In the genomic region with DNA sequence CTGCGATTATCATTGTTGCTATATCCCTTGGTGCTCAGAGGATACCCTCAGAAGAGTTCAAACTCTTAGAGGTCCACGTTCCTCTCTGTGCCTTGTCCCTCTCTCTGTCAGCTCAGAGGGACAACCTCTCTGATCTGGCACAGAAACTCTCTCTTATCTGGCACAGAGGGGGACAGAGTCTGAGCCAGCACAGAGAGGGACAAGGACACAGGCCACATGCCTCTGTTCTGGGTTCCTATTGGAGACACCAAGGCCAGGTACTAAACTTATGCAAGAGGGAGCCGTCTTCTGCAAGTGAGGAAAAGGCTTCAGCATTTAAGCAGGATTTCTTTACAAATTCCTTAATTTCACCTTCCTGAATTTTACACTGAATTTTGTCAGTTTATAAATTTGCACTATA, we compare ENCODE assay signal across 19 cellular contexts.
DNase-seq lines count a peak whose midpoint lies in the region; ATAC-seq, FAIRE-seq and TF ChIP-seq lines count a peak whose summit lies in the region.
"Had no signal": no experiment of that assay in that cellular context is flagged by ENCODE, and none has a peak within 500 bp of the region (broad histone marks: within the 10 kb centered on the region; RNA-seq: fewer than 3 reads in every experiment).

No MANE protein-coding gene starts in this region.

- H3K14ac ChIP-seq in IMR-90 (replicated peaks; ENCODE audit: low read depth, low read length) (peak overlapping the region; percentile 78), mesenchymal stem cell (ENCODE audit: low read length in 2 of 2) (no peak overlapping the region)

- H3K4me2 ChIP-seq in IMR-90 (ENCODE audit: low read depth, low read length) = no peak overlapping the region
- H3K4me2 ChIP-seq in mesenchymal stem cell (ENCODE audit: low read length, poor library complexity, severe bottlenecking) = no peak overlapping the region
- H3K4me2 ChIP-seq: GM23338 had no signal

- H4K20me1 ChIP-seq in IMR-90 (ENCODE audit: insufficient read depth, low read length) = no peaks in the 10 kb centered on the region

- H3K23ac ChIP-seq in IMR-90 (ENCODE audit: low read depth, low read length) (peak overlapping the region; percentile 90), mesenchymal stem cell (ENCODE audit: low read length in 2 of 2) (no peak overlapping the region)

- intact Hi-C loops in IMR-90 (cut with micrococcal nuclease) (loop anchor here (1.0 to 5.0 kb wide), 5 partner anchors 163 to 1175 kb away; a partner anchor contains a TSS), body of pancreas (cut with DNase I) (no loop called here), pancreas (cut with DNase I) (loop anchor here in 2 of 3 donors (5.0 to 10.0 kb wide), 2 partner anchors 164 to 167 kb away; no protein-coding TSS in a partner anchor)

- H3K4me1 ChIP-seq in IMR-90 (ENCODE audit: control insufficient read depth, insufficient read depth, low read length) (no peaks in the 10 kb centered on the region; the same call in 1 of the 2 replicates), body of pancreas (peaks cover 22% of the 10 kb centered on the region), mesenchymal stem cell (ENCODE audit: control insufficient read depth, insufficient read depth, low read depth, low read length) (no peaks in the 10 kb centered on the region), pancreas (peaks cover 0 to 7% (median 0%) of the 10 kb centered on the region in 3 donors)

- H3K9ac ChIP-seq in IMR-90 (ENCODE audit: low read depth, low read length) = no peak overlapping the region
- no peak overlapping the region for H3K9ac ChIP-seq in mesenchymal stem cell (ENCODE audit: low read length)

- in situ Hi-C loops in IMR-90 (cut with MboI; ENCODE audit: low sequenced_read_pairs) = loop anchor here (10.0 to 25.0 kb wide), 2 partner anchors 857 to 1169 kb away; no protein-coding TSS in a partner anchor

- H3K56ac ChIP-seq in IMR-90 (ENCODE audit: extremely low read depth, insufficient read depth, low read length) = no peak overlapping the region

- peak overlapping the region; percentile 94; the same call in 1 of the 2 replicates for H4K5ac ChIP-seq in IMR-90 (ENCODE audit: low read depth, low read length)

- TF ChIP-seq POLR2A in IMR-90 (IDR thresholded peaks at IDR 0.05; ENCODE audit: low read depth, low read length) (no peak), body of pancreas (IDR thresholded peaks at IDR 0.05) (no peak)

- dilution Hi-C loops in IMR-90 (cut with HindIII; ENCODE audit: low sequenced_read_pairs, unreplicated experiment) = no loop called here

- peak overlapping the region; percentile 59 to 93 for H2BK12ac ChIP-seq in mesenchymal stem cell (ENCODE audit: low read length in 2 of 2)

- no peak overlapping the region for H2AK9ac ChIP-seq in IMR-90 (replicated peaks; ENCODE audit: low read depth, low read length, poor library complexity)

- no peak overlapping the region for H2AFZ ChIP-seq in IMR-90 (replicated peaks; ENCODE audit: low read length, poor library complexity)
- H2AFZ ChIP-seq in mesenchymal stem cell (ENCODE audit: low read depth, low read length) = no peak overlapping the region
- H2AFZ ChIP-seq: GM23338 had no signal

- peak overlapping the region; percentile 98 for H2BK20ac ChIP-seq in IMR-90 (ENCODE audit: low read depth, low read length)

- H2BK15ac ChIP-seq in IMR-90 (ENCODE audit: low read depth, low read length) (peak overlapping the region; percentile 85; the same call in 1 of the 3 replicates), mesenchymal stem cell (ENCODE audit: low read depth, poor library complexity, severe bottlenecking) (no peak overlapping the region)

- peak overlapping the region; percentile 95 for H3K4ac ChIP-seq in IMR-90 (ENCODE audit: low read depth, low read length)
- H3K4ac ChIP-seq in mesenchymal stem cell (ENCODE audit: low read depth in 1 of 2, low read length in 2 of 2) = no peak overlapping the region

- DNase-seq in IMR-90 (no peak), body of pancreas (peak in 3 of 4 donors; percentile 16 to 45 (median 38)), mesenchymal stem cell (no peak), pancreas (no peak), NCI-H2171 (lab: John Stamatoyannopoulos, UW) (no peak)
- DNase-seq in stimulated activated CD4-positive, alpha-beta T cell treated with anti-CD3 and anti-CD28 coated beads, Interleukin-15, amount 100 ng/mL, for 24 hours = no peak
- DNase-seq: BE2C; CD4-positive, CD25-positive, alpha-beta regulatory T cell; CD8-positive, alpha-beta memory T cell; COR-L47; DMS 273 treated with DMSO at 0.1 percent for 48 hours; DMS53; DND-41; EL; H7 had no signal

- H3K9me3 ChIP-seq in IMR-90 (ENCODE audit: control insufficient read depth, insufficient read depth, low read length) = no peaks in the 10 kb centered on the region
- H3K9me3 ChIP-seq in body of pancreas = no peaks in the 10 kb centered on the region
- no peaks in the 10 kb centered on the region for H3K9me3 ChIP-seq in mesenchymal stem cell (ENCODE audit: control insufficient read depth, low read length)
- H3K9me3 ChIP-seq in pancreas = no peaks in the 10 kb centered on the region
- H3K9me3 ChIP-seq: BE2C had no signal

- H3K4me3 ChIP-seq in IMR-90 (ENCODE audit: insufficient read depth, low read depth, low read length) (no peak overlapping the region), body of pancreas (no peak overlapping the region), mesenchymal stem cell (ENCODE audit: insufficient read depth in 1 of 2, low read depth in 1 of 2, low read length in 2 of 2) (no peak overlapping the region), pancreas (no peak overlapping the region)
- H3K4me3 ChIP-seq: GM12878, GM23338, K562 had no signal

- H3K27ac ChIP-seq in IMR-90 (ENCODE audit: insufficient read depth, low read length) (0 out of 2 replicates have a peak overlapping the region, but pooled peaks have one; percentile 23), body of pancreas (no peak overlapping the region), mesenchymal stem cell (ENCODE audit: low read length, poor library complexity, severe bottlenecking) (no peak overlapping the region), pancreas (no peak overlapping the region)

- H3K9me1 ChIP-seq in IMR-90 (ENCODE audit: insufficient read depth, low read length) = no peaks in the 10 kb centered on the region

- H3K18ac ChIP-seq in IMR-90 (ENCODE audit: low read depth, low read length) (peak overlapping the region; percentile 98), mesenchymal stem cell (ENCODE audit: low read depth in 1 of 2, low read length in 2 of 2) (peak overlapping the region in 1 of 2 experiments; percentile 8)

- H2BK5ac ChIP-seq in IMR-90 (ENCODE audit: low read depth, low read length, poor library complexity, severe bottlenecking) = no peak overlapping the region
- no peak overlapping the region for H2BK5ac ChIP-seq in mesenchymal stem cell (ENCODE audit: low read depth, low read length, poor library complexity, severe bottlenecking)

- TF ChIP-seq RAD21 in IMR-90 (IDR thresholded peaks at IDR 0.05; ENCODE audit: low read length) = no peak

- H3K79me1 ChIP-seq in IMR-90 (ENCODE audit: low read depth in 1 of 2, low read length in 2 of 2) = no peaks in the 10 kb centered on the region
- H3K79me1 ChIP-seq in mesenchymal stem cell (replicated peaks; ENCODE audit: low read length, poor library complexity, severe bottlenecking) = no peaks in the 10 kb centered on the region

- POLR2A ChIA-PET in IMR-90 (lab: Charles Lee; ENCODE audit: unreplicated experiment) = no interaction called here

- no TSS peak for BruUV-seq in IMR-90 (replicated peaks; lab: Mats Ljungman, UMichigan)

- peak overlapping the region; percentile 99 for H2BK120ac ChIP-seq in IMR-90 (ENCODE audit: low read depth, low read length)
- no peak overlapping the region for H2BK120ac ChIP-seq in mesenchymal stem cell (ENCODE audit: low read depth, low read length)

- H2AK5ac ChIP-seq in IMR-90 (ENCODE audit: low read depth, low read length) (peak overlapping the region; percentile 93), mesenchymal stem cell (ENCODE audit: low read length, severe bottlenecking) (no peak overlapping the region)

- H4K8ac ChIP-seq in IMR-90 (ENCODE audit: low read depth in 2 of 2, low read length in 2 of 2) = peak overlapping the region; percentile 38 to 82; a peak in 2 of 4 replicates
- peak overlapping the region; percentile 12 for H4K8ac ChIP-seq in mesenchymal stem cell (ENCODE audit: low read length)

- no peak for FAIRE-seq in pancreas (lab: Jason Lieb, UNC)
- FAIRE-seq: GM12878, K562 had no signal

- no peaks in the 10 kb centered on the region for H3K27me3 ChIP-seq in IMR-90 (ENCODE audit: control insufficient read depth, insufficient read depth, low read length)
- H3K27me3 ChIP-seq in body of pancreas = no peaks in the 10 kb centered on the region
- H3K27me3 ChIP-seq in mesenchymal stem cell (ENCODE audit: control insufficient read depth in 1 of 2, insufficient read depth in 1 of 2, low read length in 2 of 2) = peaks cover 4 to 6% of the 10 kb centered on the region in 2 experiments
- no peaks in the 10 kb centered on the region for H3K27me3 ChIP-seq in pancreas
- H3K27me3 ChIP-seq: BE2C had no signal

- CTCF ChIA-PET in IMR-90 (lab: Yijun Ruan, JAX) = interaction anchor here (0.9 to 2.2 kb wide), 3 partner anchors 12 to 425 kb away, joined by 3 to 19 read pairs (median 4); no protein-coding TSS in a partner anchor

- H4K91ac ChIP-seq in IMR-90 (ENCODE audit: insufficient read depth, low read depth, low read length) (peak overlapping the region; percentile 95), mesenchymal stem cell (ENCODE audit: low read length) (no peak overlapping the region)

- H3K36me3 ChIP-seq in IMR-90 (ENCODE audit: control insufficient read depth, insufficient read depth, low read length) (no peaks in the 10 kb centered on the region), body of pancreas (replicated peaks in 1 of 2; ENCODE audit: insufficient read depth in 1 of 2, low read depth in 2 of 2) (no peaks in the 10 kb centered on the region), mesenchymal stem cell (ENCODE audit: control insufficient read depth in 1 of 2, insufficient read depth in 2 of 2, low read depth in 1 of 2, low read length in 2 of 2) (no peaks in the 10 kb centered on the region), pancreas (no peaks in the 10 kb centered on the region)
- H3K36me3 ChIP-seq: BE2C had no signal

- WGBS in IMR-90 (ENCODE audit: extremely low coverage in 2 of 2, insufficient read length in 1 of 2), 2 experiments = 100% methylated on average over 1 of the region's 3 CpGs; no CpG with 5 or more reads in 1 of the 2 experiments
- 33 to 40% methylated on average over 3 of the region's 3 CpGs for WGBS in body of pancreas, 2 donors
- WGBS in mesenchymal stem cell = 94% methylated on average over 3 of the region's 3 CpGs
- 41 to 45% methylated on average over 3 of the region's 3 CpGs for WGBS in pancreas, 2 donors

- TF ChIP-seq CTCF in IMR-90 (conservative IDR thresholded peaks at IDR 0.05; ENCODE audit: low read depth, low read length) (no peak), body of pancreas (IDR thresholded peaks at IDR 0.05) (no peak), pancreas (IDR thresholded peaks at IDR 0.05) (no peak)

- no peak for ATAC-seq in IMR-90 (ENCODE audit: low read depth)
- peak; percentile 50 for ATAC-seq in body of pancreas
- ATAC-seq in pancreas = peak; percentile 52 to 85 (median 69)
- ATAC-seq in GM21447 (IDR thresholded peaks at IDR 0.05; ENCODE audit: unreplicated experiment) = no peak
- ATAC-seq: GM12878, GM23338, K562 had no signal

TF ChIP-seq in IMR-90, 13 proteins besides CTCF, POLR2A, EP300 and RAD21:
- TF ChIP-seq RFX5 (IDR thresholded peaks at IDR 0.05; ENCODE audit: low read depth, low read length) (no peak), SMC3 (IDR thresholded peaks at IDR 0.05; ENCODE audit: low read depth, low read length) (no peak)

Comparison
In these comparisons a context has a peak if more than half of its experiments do, and no peak if none do; other contexts are left out.
1. ATAC-seq: peak in body of pancreas (single experiment) and pancreas (4 of 4); none in IMR-90 (single experiment) and GM21447 (single experiment).
2. DNase-seq: peak in body of pancreas (3 of 4); none in IMR-90 (single experiment), mesenchymal stem cell (single experiment), pancreas (0 of 6), stimulated activated CD4-positive, alpha-beta T cell treated with anti-CD3 and anti-CD28 coated beads, Interleukin-15, amount 100 ng/mL, for 24 hours (single experiment) and NCI-H2171 (single experiment).